In genomic region chr19:58366576-58367430, GRCh38 we compare ENCODE assay signal across 25 cellular contexts. TPM values are rescaled to one million over a fixed set of nuclear protein-coding genes. Genes with fewer than 3 reads are reported as not detected.
"Had no signal": no experiment of that assay in that cellular context is flagged by ENCODE, and none has a peak within 500 bp of the region (broad histone marks: within the 10 kb centered on the region; RNA-seq: fewer than 3 reads in every experiment).

No MANE protein-coding gene starts in this region.

- H3K4me1 ChIP-seq: pancreas had no signal

- FAIRE-seq: colon, endometrium, keratinocyte, pancreas had no signal

- H3K27me3 Mint-ChIP-seq: activated CD4-positive, alpha-beta memory T cell treated with anti-CD3 and anti-CD28 coated beads for 36 hours; activated CD4-positive, alpha-beta T cell treated with anti-CD3 and anti-CD28 coated beads for 36 hours; activated naive CD4-positive, alpha-beta T cell treated with anti-CD3 and anti-CD28 coated beads, Interleukin-2, amount 50 U/mL, for 24 hours; activated T-cell treated with anti-CD3 and anti-CD28 coated beads, Interleukin-2, amount 50 U/mL, for 24 hours had no signal

- H3K4me3 ChIP-seq: adrenal gland, left lung, pancreas, skin epidermis, transverse colon, vagina had no signal

- H3K4me3 Mint-ChIP-seq: activated CD4-positive, alpha-beta memory T cell treated with anti-CD3 and anti-CD28 coated beads for 36 hours; activated CD4-positive, alpha-beta T cell treated with anti-CD3 and anti-CD28 coated beads for 36 hours; activated naive CD4-positive, alpha-beta T cell treated with anti-CD3 and anti-CD28 coated beads, Interleukin-2, amount 50 U/mL, for 24 hours; activated T-cell treated with anti-CD3 and anti-CD28 coated beads, Interleukin-2, amount 50 U/mL, for 24 hours had no signal

- DNase-seq: activated CD4-positive, alpha-beta memory T cell treated with anti-CD3 and anti-CD28 coated beads for 36 hours; activated CD4-positive, alpha-beta T cell treated with anti-CD3 and anti-CD28 coated beads for 36 hours; activated T-cell treated with anti-CD3 and anti-CD28 coated beads, Interleukin-2, amount 50 U/mL, for 24 hours; adrenal gland; caudate nucleus; mesenchymal stem cell; retina; stimulated activated CD4-positive, alpha-beta T cell treated with anti-CD3 and anti-CD28 coated beads, Interleukin-15, amount 100 ng/mL, for 24 hours; stimulated activated CD4-positive, alpha-beta T cell treated with anti-CD3 and anti-CD28 coated beads, Interleukin-4, amount 100 ng/mL, for 24 hours; stimulated activated naive CD4-positive, alpha-beta T cell; T-helper 1 cell; T1000; transverse colon; WERI-Rb-1 had no signal

- H3K9me3 ChIP-seq: adrenal gland, left lung, pancreas, transverse colon, vagina had no signal

- H3K27ac ChIP-seq: adrenal gland, left lung, pancreas, skin epidermis, transverse colon, vagina, WERI-Rb-1 had no signal

- ATAC-seq: activated CD4-positive, alpha-beta T cell treated with anti-CD3 and anti-CD28 coated beads for 36 hours; esophagus mucosa; left lung; pancreas had no signal

- H3K36me3 ChIP-seq: adrenal gland, left lung, pancreas, transverse colon, vagina, WERI-Rb-1 had no signal

- H3K27me3 ChIP-seq: adrenal gland, left lung, pancreas, transverse colon, vagina had no signal

- H3K36me3 Mint-ChIP-seq: activated CD4-positive, alpha-beta memory T cell treated with anti-CD3 and anti-CD28 coated beads for 36 hours; activated naive CD4-positive, alpha-beta T cell treated with anti-CD3 and anti-CD28 coated beads, Interleukin-2, amount 50 U/mL, for 24 hours had no signal

- H3K9me3 Mint-ChIP-seq: activated CD4-positive, alpha-beta memory T cell treated with anti-CD3 and anti-CD28 coated beads for 36 hours; activated naive CD4-positive, alpha-beta T cell treated with anti-CD3 and anti-CD28 coated beads, Interleukin-2, amount 50 U/mL, for 24 hours; activated T-cell treated with anti-CD3 and anti-CD28 coated beads, Interleukin-2, amount 50 U/mL, for 24 hours had no signal

- H3K27ac Mint-ChIP-seq: activated CD4-positive, alpha-beta memory T cell treated with anti-CD3 and anti-CD28 coated beads for 36 hours; activated CD4-positive, alpha-beta T cell treated with anti-CD3 and anti-CD28 coated beads for 36 hours; activated naive CD4-positive, alpha-beta T cell treated with anti-CD3 and anti-CD28 coated beads, Interleukin-2, amount 50 U/mL, for 24 hours; activated T-cell treated with anti-CD3 and anti-CD28 coated beads, Interleukin-2, amount 50 U/mL, for 24 hours had no signal

RNA-seq across cellular contexts. Expression of gene RNF225, which starts 28.7 kb away (rescaled TPM):
- total RNA-seq: adrenal gland, pancreas, subcutaneous adipose tissue, transverse colon had no signal
- polyA plus RNA-seq: adrenal gland, keratinocyte, neural cell, pancreas had no signal
